Comparison of ENCODE assay signal across 1 cellular context in genomic region chr9:112384690-112385089, GRCh38.
TF ChIP-seq lines count a peak whose summit lies in the region.

No MANE protein-coding gene starts in this region.

TF ChIP-seq in HepG2, 621 proteins besides CTCF, POLR2A, EP300 and RAD21 (continues in another document):
- TF ChIP-seq MIER2 (CRISPR knock-in tag; IDR thresholded peaks at IDR 0.05): no peak
- peak; percentile 69; the same call in 1 of the 2 replicates for TF ChIP-seq RARA (CRISPR knock-in tag; IDR thresholded peaks at IDR 0.05)
- TF ChIP-seq SKIL (CRISPR knock-in tag; IDR thresholded peaks at IDR 0.05; ENCODE audit: borderline replicate concordance): peak; percentile 63; the same call in 1 of the 2 replicates
- 0 out of 2 replicates have a peak, but pooled peaks have one; percentile 6 for TF ChIP-seq ZNF614 (CRISPR knock-in tag; IDR thresholded peaks at IDR 0.05; ENCODE audit: borderline replicate concordance)
- no peak for TF ChIP-seq ZNF260 (CRISPR knock-in tag; IDR thresholded peaks at IDR 0.05; ENCODE audit: borderline replicate concordance, low read depth)
- TF ChIP-seq MAFF (IDR thresholded peaks at IDR 0.05; ENCODE audit: low read depth, low read length): peak; percentile 99
- no peak for TF ChIP-seq SOX13 (IDR thresholded peaks at IDR 0.05)
- peak in 1 of 2 experiments; percentile 45; a peak in 1 of 4 replicates for TF ChIP-seq SOX13 (CRISPR knock-in tag; conservative IDR thresholded peaks at IDR 0.05 in 1 of 2, IDR thresholded peaks at IDR 0.05 in 1 of 2)
- TF ChIP-seq GATAD2A (CRISPR knock-in tag; IDR thresholded peaks at IDR 0.05): 0 out of 2 replicates have a peak, but pooled peaks have one; percentile 29
- peak; percentile 41; the same call in 1 of the 2 replicates for TF ChIP-seq SOX5 (CRISPR knock-in tag; IDR thresholded peaks at IDR 0.05; ENCODE audit: borderline replicate concordance)
- no peak for TF ChIP-seq FLYWCH1 (CRISPR knock-in tag; IDR thresholded peaks at IDR 0.05)
- TF ChIP-seq NR2F6 (IDR thresholded peaks at IDR 0.05): peak; percentile 28; the same call in 1 of the 2 replicates
- TF ChIP-seq NR2F6 (CRISPR knock-in tag; IDR thresholded peaks at IDR 0.05): no peak
- TF ChIP-seq E2F2 (CRISPR knock-in tag; IDR thresholded peaks at IDR 0.05; ENCODE audit: borderline replicate concordance): no peak
- TF ChIP-seq ISL2 (CRISPR knock-in tag; IDR thresholded peaks at IDR 0.05): 0 out of 2 replicates have a peak, but pooled peaks have one; percentile 22
- TF ChIP-seq GTF3A (CRISPR knock-in tag; conservative IDR thresholded peaks at IDR 0.05): no peak
- peak; percentile 34; the same call in 1 of the 2 replicates for TF ChIP-seq ZFX (CRISPR knock-in tag; IDR thresholded peaks at IDR 0.05; ENCODE audit: low read depth)
- TF ChIP-seq FOXP4 (CRISPR knock-in tag; IDR thresholded peaks at IDR 0.05): peak; percentile 66; the same call in 1 of the 2 replicates
- TF ChIP-seq LCORL (IDR thresholded peaks at IDR 0.05): no peak
- TF ChIP-seq LCORL (CRISPR knock-in tag; IDR thresholded peaks at IDR 0.05): 0 out of 2 replicates have a peak, but pooled peaks have one; percentile 24
- TF ChIP-seq ZNF275 (CRISPR knock-in tag; IDR thresholded peaks at IDR 0.05; ENCODE audit: borderline replicate concordance): no peak
- peak; percentile 41; the same call in 1 of the 2 replicates for TF ChIP-seq RXRB (CRISPR knock-in tag; IDR thresholded peaks at IDR 0.05; ENCODE audit: borderline replicate concordance)
- TF ChIP-seq MLXIP (CRISPR knock-in tag; IDR thresholded peaks at IDR 0.05; ENCODE audit: borderline replicate concordance): no peak
- no peak for TF ChIP-seq DPF2 (CRISPR knock-in tag; IDR thresholded peaks at IDR 0.05; ENCODE audit: borderline replicate concordance, low read depth)
- TF ChIP-seq SAP130 (CRISPR knock-in tag; IDR thresholded peaks at IDR 0.05; ENCODE audit: low read depth): peak; percentile 47; the same call in 1 of the 2 replicates
- peak; percentile 71; the same call in 1 of the 2 replicates for TF ChIP-seq ZBTB20 (CRISPR knock-in tag; IDR thresholded peaks at IDR 0.05; ENCODE audit: borderline replicate concordance, low read depth)
- TF ChIP-seq EHMT2 (IDR thresholded peaks at IDR 0.05; ENCODE audit: borderline replicate concordance, low read depth, low read length): no peak
- peak; percentile 25; the same call in 1 of the 2 replicates for TF ChIP-seq CREM (IDR thresholded peaks at IDR 0.05)
- TF ChIP-seq CREM (CRISPR knock-in tag; IDR thresholded peaks at IDR 0.05): no peak
- peak; percentile 57; the same call in 1 of the 2 replicates for TF ChIP-seq ZNF609 (CRISPR knock-in tag; IDR thresholded peaks at IDR 0.05; ENCODE audit: borderline replicate concordance)
- peak; percentile 63; the same call in 1 of the 2 replicates for TF ChIP-seq ZNF264 (CRISPR knock-in tag; IDR thresholded peaks at IDR 0.05)
- peak in 1 of 2 experiments; percentile 24; a peak in 1 of 4 replicates for TF ChIP-seq NR2F1 (CRISPR knock-in tag; IDR thresholded peaks at IDR 0.05)
- TF ChIP-seq MAFK (conservative IDR thresholded peaks at IDR 0.05 in 1 of 2, IDR thresholded peaks at IDR 0.05 in 1 of 2; ENCODE audit: low read length in 2 of 2): peak; percentile 98 to 99
- peak; percentile 18; the same call in 1 of the 2 replicates for TF ChIP-seq ZNF292 (CRISPR knock-in tag; IDR thresholded peaks at IDR 0.05; ENCODE audit: borderline replicate concordance, low read depth)
- peak; percentile 58 for TF ChIP-seq HNF4A (CRISPR knock-in tag; IDR thresholded peaks at IDR 0.05)
- TF ChIP-seq FOXP1 (IDR thresholded peaks at IDR 0.05): no peak
- peak; percentile 37; the same call in 1 of the 2 replicates for TF ChIP-seq FOXP1 (CRISPR knock-in tag; IDR thresholded peaks at IDR 0.05)
- TF ChIP-seq ARNT (IDR thresholded peaks at IDR 0.05): no peak
- no peak for TF ChIP-seq U2AF2 (IDR thresholded peaks at IDR 0.05; ENCODE audit: low read depth, low read length)
- TF ChIP-seq STAG1 (CRISPR knock-in tag; IDR thresholded peaks at IDR 0.05): no peak
- 0 out of 2 replicates have a peak, but pooled peaks have one; percentile 24 for TF ChIP-seq ZNF280D (CRISPR knock-in tag; IDR thresholded peaks at IDR 0.05)
- TF ChIP-seq SMAD3 (CRISPR knock-in tag; IDR thresholded peaks at IDR 0.05): no peak
- TF ChIP-seq ZNF20 (CRISPR knock-in tag; IDR thresholded peaks at IDR 0.05): no peak
- TF ChIP-seq ZBTB43 (CRISPR knock-in tag; conservative IDR thresholded peaks at IDR 0.05): peak; percentile 59; the same call in 1 of the 2 replicates
